In the genomic region with DNA sequence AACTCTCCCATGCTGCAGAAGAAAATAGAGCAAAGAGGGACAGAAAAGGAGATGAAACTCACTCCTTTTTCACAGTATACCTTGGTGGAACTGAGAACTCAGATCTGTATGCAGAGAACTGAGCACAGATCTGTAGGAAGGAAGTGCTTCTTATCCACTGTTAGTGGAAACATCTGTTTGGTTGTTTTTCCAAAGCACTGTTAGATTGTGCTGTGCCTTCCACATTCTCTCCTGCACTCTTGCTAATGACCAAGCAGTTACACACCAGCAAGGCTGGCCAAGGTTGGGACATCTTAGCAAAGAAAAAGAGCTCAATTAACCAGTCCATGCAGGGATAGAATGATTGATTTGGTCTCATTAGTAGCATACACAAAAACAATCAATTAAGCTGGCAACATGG, we compare ENCODE assay signal across 1 cellular context.
TF ChIP-seq lines count a peak whose summit lies in the region.

No MANE protein-coding gene starts in this region.

TF ChIP-seq in HepG2, 621 proteins besides CTCF, POLR2A, EP300 and RAD21:
- TF ChIP-seq ZNF878 (CRISPR knock-in tag; IDR thresholded peaks at IDR 0.05) (no peak), RFX1 (IDR thresholded peaks at IDR 0.05) (no peak), ZNF850 (CRISPR knock-in tag; conservative IDR thresholded peaks at IDR 0.05) (no peak), REXO4 (CRISPR knock-in tag; IDR thresholded peaks at IDR 0.05; ENCODE audit: borderline replicate concordance) (no peak), MEF2D (CRISPR knock-in tag; IDR thresholded peaks at IDR 0.05) (no peak), PITX1 (CRISPR knock-in tag; IDR thresholded peaks at IDR 0.05) (no peak), HNF4G (IDR thresholded peaks at IDR 0.05; ENCODE audit: borderline replicate concordance, low read depth, low read length) (no peak), HNF4G (CRISPR knock-in tag; IDR thresholded peaks at IDR 0.05; ENCODE audit: borderline replicate concordance, low read depth) (no peak), HNRNPH1 (optimal IDR thresholded peaks at IDR 0.05; ENCODE audit: low read depth, low read length) (no peak), PHF20 (CRISPR knock-in tag; IDR thresholded peaks at IDR 0.05) (no peak), SP140L (CRISPR knock-in tag; IDR thresholded peaks at IDR 0.05; ENCODE audit: borderline replicate concordance) (no peak), ZNF343 (CRISPR knock-in tag; IDR thresholded peaks at IDR 0.05) (no peak)
- TF ChIP-seq, protein P1, sequence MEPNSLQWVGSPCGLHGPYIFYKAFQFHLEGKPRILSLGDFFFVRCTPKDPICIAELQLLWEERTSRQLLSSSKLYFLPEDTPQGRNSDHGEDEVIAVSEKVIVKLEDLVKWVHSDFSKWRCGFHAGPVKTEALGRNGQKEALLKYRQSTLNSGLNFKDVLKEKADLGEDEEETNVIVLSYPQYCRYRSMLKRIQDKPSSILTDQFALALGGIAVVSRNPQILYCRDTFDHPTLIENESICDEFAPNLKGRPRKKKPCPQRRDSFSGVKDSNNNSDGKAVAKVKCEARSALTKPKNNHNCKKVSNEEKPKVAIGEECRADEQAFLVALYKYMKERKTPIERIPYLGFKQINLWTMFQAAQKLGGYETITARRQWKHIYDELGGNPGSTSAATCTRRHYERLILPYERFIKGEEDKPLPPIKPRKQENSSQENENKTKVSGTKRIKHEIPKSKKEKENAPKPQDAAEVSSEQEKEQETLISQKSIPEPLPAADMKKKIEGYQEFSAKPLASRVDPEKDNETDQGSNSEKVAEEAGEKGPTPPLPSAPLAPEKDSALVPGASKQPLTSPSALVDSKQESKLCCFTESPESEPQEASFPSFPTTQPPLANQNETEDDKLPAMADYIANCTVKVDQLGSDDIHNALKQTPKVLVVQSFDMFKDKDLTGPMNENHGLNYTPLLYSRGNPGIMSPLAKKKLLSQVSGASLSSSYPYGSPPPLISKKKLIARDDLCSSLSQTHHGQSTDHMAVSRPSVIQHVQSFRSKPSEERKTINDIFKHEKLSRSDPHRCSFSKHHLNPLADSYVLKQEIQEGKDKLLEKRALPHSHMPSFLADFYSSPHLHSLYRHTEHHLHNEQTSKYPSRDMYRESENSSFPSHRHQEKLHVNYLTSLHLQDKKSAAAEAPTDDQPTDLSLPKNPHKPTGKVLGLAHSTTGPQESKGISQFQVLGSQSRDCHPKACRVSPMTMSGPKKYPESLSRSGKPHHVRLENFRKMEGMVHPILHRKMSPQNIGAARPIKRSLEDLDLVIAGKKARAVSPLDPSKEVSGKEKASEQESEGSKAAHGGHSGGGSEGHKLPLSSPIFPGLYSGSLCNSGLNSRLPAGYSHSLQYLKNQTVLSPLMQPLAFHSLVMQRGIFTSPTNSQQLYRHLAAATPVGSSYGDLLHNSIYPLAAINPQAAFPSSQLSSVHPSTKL (CRISPR knock-in tag; IDR thresholded peaks at IDR 0.05), result no peak
- TF ChIP-seq, protein P2, sequence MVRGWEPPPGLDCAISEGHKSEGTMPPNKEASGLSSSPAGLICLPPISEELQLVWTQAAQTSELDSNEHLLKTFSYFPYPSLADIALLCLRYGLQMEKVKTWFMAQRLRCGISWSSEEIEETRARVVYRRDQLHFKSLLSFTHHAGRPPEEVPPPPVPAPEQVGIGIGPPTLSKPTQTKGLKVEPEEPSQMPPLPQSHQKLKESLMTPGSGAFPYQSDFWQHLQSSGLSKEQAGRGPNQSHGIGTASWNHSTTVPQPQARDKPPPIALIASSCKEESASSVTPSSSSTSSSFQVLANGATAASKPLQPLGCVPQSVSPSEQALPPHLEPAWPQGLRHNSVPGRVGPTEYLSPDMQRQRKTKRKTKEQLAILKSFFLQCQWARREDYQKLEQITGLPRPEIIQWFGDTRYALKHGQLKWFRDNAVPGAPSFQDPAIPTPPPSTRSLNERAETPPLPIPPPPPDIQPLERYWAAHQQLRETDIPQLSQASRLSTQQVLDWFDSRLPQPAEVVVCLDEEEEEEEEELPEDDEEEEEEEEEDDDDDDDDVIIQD (CRISPR knock-in tag; IDR thresholded peaks at IDR 0.05; ENCODE audit: low read depth), result no peak
- TF ChIP-seq, protein P3, sequence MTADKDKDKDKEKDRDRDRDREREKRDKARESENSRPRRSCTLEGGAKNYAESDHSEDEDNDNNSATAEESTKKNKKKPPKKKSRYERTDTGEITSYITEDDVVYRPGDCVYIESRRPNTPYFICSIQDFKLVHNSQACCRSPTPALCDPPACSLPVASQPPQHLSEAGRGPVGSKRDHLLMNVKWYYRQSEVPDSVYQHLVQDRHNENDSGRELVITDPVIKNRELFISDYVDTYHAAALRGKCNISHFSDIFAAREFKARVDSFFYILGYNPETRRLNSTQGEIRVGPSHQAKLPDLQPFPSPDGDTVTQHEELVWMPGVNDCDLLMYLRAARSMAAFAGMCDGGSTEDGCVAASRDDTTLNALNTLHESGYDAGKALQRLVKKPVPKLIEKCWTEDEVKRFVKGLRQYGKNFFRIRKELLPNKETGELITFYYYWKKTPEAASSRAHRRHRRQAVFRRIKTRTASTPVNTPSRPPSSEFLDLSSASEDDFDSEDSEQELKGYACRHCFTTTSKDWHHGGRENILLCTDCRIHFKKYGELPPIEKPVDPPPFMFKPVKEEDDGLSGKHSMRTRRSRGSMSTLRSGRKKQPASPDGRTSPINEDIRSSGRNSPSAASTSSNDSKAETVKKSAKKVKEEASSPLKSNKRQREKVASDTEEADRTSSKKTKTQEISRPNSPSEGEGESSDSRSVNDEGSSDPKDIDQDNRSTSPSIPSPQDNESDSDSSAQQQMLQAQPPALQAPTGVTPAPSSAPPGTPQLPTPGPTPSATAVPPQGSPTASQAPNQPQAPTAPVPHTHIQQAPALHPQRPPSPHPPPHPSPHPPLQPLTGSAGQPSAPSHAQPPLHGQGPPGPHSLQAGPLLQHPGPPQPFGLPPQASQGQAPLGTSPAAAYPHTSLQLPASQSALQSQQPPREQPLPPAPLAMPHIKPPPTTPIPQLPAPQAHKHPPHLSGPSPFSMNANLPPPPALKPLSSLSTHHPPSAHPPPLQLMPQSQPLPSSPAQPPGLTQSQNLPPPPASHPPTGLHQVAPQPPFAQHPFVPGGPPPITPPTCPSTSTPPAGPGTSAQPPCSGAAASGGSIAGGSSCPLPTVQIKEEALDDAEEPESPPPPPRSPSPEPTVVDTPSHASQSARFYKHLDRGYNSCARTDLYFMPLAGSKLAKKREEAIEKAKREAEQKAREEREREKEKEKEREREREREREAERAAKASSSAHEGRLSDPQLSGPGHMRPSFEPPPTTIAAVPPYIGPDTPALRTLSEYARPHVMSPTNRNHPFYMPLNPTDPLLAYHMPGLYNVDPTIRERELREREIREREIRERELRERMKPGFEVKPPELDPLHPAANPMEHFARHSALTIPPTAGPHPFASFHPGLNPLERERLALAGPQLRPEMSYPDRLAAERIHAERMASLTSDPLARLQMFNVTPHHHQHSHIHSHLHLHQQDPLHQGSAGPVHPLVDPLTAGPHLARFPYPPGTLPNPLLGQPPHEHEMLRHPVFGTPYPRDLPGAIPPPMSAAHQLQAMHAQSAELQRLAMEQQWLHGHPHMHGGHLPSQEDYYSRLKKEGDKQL (CRISPR knock-in tag; IDR thresholded peaks at IDR 0.05; ENCODE audit: low read depth), result no peak
- TF ChIP-seq, protein P4, sequence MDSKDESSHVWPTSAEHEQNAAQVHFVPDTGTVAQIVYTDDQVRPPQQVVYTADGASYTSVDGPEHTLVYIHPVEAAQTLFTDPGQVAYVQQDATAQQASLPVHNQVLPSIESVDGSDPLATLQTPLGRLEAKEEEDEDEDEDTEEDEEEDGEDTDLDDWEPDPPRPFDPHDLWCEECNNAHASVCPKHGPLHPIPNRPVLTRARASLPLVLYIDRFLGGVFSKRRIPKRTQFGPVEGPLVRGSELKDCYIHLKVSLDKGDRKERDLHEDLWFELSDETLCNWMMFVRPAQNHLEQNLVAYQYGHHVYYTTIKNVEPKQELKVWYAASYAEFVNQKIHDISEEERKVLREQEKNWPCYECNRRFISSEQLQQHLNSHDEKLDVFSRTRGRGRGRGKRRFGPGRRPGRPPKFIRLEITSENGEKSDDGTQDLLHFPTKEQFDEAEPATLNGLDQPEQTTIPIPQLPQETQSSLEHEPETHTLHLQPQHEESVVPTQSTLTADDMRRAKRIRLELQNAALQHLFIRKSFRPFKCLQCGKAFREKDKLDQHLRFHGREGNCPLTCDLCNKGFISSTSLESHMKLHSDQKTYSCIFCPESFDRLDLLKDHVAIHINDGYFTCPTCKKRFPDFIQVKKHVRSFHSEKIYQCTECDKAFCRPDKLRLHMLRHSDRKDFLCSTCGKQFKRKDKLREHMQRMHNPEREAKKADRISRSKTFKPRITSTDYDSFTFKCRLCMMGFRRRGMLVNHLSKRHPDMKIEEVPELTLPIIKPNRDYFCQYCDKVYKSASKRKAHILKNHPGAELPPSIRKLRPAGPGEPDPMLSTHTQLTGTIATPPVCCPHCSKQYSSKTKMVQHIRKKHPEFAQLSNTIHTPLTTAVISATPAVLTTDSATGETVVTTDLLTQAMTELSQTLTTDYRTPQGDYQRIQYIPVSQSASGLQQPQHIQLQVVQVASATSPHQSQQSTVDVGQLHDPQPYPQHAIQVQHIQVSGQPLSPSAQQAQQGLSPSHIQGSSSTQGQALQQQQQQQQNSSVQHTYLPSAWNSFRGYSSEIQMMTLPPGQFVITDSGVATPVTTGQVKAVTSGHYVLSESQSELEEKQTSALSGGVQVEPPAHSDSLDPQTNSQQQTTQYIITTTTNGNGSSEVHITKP (CRISPR knock-in tag; IDR thresholded peaks at IDR 0.05; ENCODE audit: low read depth), result no peak
- TF ChIP-seq, protein P5, sequence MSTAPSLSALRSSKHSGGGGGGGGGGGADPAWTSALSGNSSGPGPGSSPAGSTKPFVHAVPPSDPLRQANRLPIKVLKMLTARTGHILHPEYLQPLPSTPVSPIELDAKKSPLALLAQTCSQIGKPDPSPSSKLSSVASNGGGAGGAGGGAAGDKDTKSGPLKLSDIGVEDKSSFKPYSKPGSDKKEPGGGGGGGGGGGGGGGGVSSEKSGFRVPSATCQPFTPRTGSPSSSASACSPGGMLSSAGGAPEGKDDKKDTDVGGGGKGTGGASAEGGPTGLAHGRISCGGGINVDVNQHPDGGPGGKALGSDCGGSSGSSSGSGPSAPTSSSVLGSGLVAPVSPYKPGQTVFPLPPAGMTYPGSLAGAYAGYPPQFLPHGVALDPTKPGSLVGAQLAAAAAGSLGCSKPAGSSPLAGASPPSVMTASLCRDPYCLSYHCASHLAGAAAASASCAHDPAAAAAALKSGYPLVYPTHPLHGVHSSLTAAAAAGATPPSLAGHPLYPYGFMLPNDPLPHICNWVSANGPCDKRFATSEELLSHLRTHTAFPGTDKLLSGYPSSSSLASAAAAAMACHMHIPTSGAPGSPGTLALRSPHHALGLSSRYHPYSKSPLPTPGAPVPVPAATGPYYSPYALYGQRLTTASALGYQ (CRISPR knock-in tag; IDR thresholded peaks at IDR 0.05), result no peak
- TF ChIP-seq, protein P6, sequence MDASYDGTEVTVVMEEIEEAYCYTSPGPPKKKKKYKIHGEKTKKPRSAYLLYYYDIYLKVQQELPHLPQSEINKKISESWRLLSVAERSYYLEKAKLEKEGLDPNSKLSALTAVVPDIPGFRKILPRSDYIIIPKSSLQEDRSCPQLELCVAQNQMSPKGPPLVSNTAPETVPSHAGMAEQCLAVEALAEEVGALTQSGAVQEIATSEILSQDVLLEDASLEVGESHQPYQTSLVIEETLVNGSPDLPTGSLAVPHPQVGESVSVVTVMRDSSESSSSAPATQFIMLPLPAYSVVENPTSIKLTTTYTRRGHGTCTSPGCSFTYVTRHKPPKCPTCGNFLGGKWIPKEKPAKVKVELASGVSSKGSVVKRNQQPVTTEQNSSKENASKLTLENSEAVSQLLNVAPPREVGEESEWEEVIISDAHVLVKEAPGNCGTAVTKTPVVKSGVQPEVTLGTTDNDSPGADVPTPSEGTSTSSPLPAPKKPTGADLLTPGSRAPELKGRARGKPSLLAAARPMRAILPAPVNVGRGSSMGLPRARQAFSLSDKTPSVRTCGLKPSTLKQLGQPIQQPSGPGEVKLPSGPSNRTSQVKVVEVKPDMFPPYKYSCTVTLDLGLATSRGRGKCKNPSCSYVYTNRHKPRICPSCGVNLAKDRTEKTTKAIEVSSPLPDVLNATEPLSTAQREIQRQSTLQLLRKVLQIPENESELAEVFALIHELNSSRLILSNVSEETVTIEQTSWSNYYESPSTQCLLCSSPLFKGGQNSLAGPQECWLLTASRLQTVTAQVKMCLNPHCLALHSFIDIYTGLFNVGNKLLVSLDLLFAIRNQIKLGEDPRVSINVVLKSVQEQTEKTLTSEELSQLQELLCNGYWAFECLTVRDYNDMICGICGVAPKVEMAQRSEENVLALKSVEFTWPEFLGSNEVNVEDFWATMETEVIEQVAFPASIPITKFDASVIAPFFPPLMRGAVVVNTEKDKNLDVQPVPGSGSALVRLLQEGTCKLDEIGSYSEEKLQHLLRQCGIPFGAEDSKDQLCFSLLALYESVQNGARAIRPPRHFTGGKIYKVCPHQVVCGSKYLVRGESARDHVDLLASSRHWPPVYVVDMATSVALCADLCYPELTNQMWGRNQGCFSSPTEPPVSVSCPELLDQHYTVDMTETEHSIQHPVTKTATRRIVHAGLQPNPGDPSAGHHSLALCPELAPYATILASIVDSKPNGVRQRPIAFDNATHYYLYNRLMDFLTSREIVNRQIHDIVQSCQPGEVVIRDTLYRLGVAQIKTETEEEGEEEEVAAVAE (CRISPR knock-in tag; IDR thresholded peaks at IDR 0.05; ENCODE audit: borderline replicate concordance), result no peak
